ENCODE assay signal across 8 cellular contexts in genomic region chr19:43777163-43777700, GRCh38. TPM values are rescaled to one million over a fixed set of nuclear protein-coding genes. Genes with fewer than 3 reads are reported as not detected.
DNase-seq lines count a peak whose midpoint lies in the region; ATAC-seq, FAIRE-seq and TF ChIP-seq lines count a peak whose summit lies in the region.

No MANE protein-coding gene starts in this region.

- no peaks in the 10 kb centered on the region for H3K27me3 Mint-ChIP-seq in osteocyte (ENCODE audit: unreplicated experiment)

- H3F3A ChIP-seq in OCI-LY1 (ENCODE audit: insufficient read depth, low read length) = no peaks in the 10 kb centered on the region

- H4K20me1 ChIP-seq in OCI-LY1 (ENCODE audit: insufficient read depth, low read length) = no peaks in the 10 kb centered on the region

- no peaks in the 10 kb centered on the region for H3K9me3 ChIP-seq in OCI-LY1 (ENCODE audit: low read length)

- H3K9ac ChIP-seq in OCI-LY1 (ENCODE audit: low read length) = peak overlapping the region; percentile 14; the same call in 1 of the 2 replicates

- no peak overlapping the region for H2AFZ ChIP-seq in OCI-LY1 (ENCODE audit: low read length)

- peak; percentile 33 to 42 for ATAC-seq in activated naive CD4-positive, alpha-beta T cell treated with anti-CD3 and anti-CD28 coated beads, Interleukin-2, amount 50 U/mL, for 72 hours

- peaks cover 42 to 60% of the 10 kb centered on the region in 2 donors for H3K36me3 Mint-ChIP-seq in activated naive CD4-positive, alpha-beta T cell treated with anti-CD3 and anti-CD28 coated beads, Interleukin-2, amount 50 U/mL, for 72 hours
- no peaks in the 10 kb centered on the region for H3K36me3 Mint-ChIP-seq in osteocyte (ENCODE audit: unreplicated experiment)

- TF ChIP-seq CTCF in GM13976 (IDR thresholded peaks at IDR 0.05; ENCODE audit: borderline replicate concordance, control extremely low read depth, extremely low read depth, insufficient read depth, missing control alignments) (no peak), OCI-LY1 (IDR thresholded peaks at IDR 0.05; ENCODE audit: low read length) (no peak), osteocyte (IDR thresholded peaks at IDR 0.05) (no peak)

- no peak for TF ChIP-seq POLR2A in GM12891 (IDR thresholded peaks at IDR 0.05; ENCODE audit: low read depth, low read length)

- no peaks in the 10 kb centered on the region for H3K9me2 ChIP-seq in OCI-LY1 (ENCODE audit: low read depth, low read length)

- no peaks in the 10 kb centered on the region for H3K27me3 ChIP-seq in OCI-LY1 (ENCODE audit: insufficient read depth, low read length)

- H3K4me2 ChIP-seq in OCI-LY1 (ENCODE audit: low read length) = peak overlapping the region; percentile 85

- no peaks in the 10 kb centered on the region for H3K9me3 Mint-ChIP-seq in activated naive CD4-positive, alpha-beta T cell treated with anti-CD3 and anti-CD28 coated beads, Interleukin-2, amount 50 U/mL, for 72 hours
- H3K9me3 Mint-ChIP-seq in osteocyte (ENCODE audit: unreplicated experiment) = no peaks in the 10 kb centered on the region

- H3K27ac Mint-ChIP-seq in activated naive CD4-positive, alpha-beta T cell treated with anti-CD3 and anti-CD28 coated beads, Interleukin-2, amount 50 U/mL, for 72 hours = peak overlapping the region; percentile 63 to 88
- H3K27ac Mint-ChIP-seq in osteocyte (ENCODE audit: unreplicated experiment) = peak overlapping the region; percentile 44

- H3K27ac ChIP-seq in OCI-LY1 (ENCODE audit: low read depth, low read length, poor library complexity, severe bottlenecking) = peak overlapping the region; percentile 98

- FAIRE-seq in GM12891 (lab: Jason Lieb, UNC) = no peak

- H3K4me1 ChIP-seq in OCI-LY1 (ENCODE audit: insufficient read depth, low read length, severe bottlenecking) = peaks cover 59% of the 10 kb centered on the region

- in situ Hi-C loops in GM13976 (cut with MboI; ENCODE audit: low sequenced_read_pairs, unreplicated experiment) = no loop called here

- peaks cover 16% of the 10 kb centered on the region; the same call in 1 of the 2 replicates for H3K36me3 ChIP-seq in OCI-LY1 (ENCODE audit: insufficient read depth, low read length)

- H3K79me2 ChIP-seq in OCI-LY1 (ENCODE audit: insufficient read depth, low read length) = no peaks in the 10 kb centered on the region

- H3K4me3 Mint-ChIP-seq in osteocyte (ENCODE audit: unreplicated experiment) = no peak overlapping the region

- peak overlapping the region; percentile 37 for H3K4me3 ChIP-seq in OCI-LY1 (ENCODE audit: low read depth, low read length, poor library complexity, severe bottlenecking)

- H3K4me1 Mint-ChIP-seq in osteocyte (ENCODE audit: unreplicated experiment) = peaks cover 50% of the 10 kb centered on the region

- DNase-seq in GM13976 (ENCODE audit: low spot score) (peak; percentile 51), osteocyte (ENCODE audit: extremely low spot score, unreplicated experiment) (no peak), HuH-7 (ENCODE audit: low spot score) (no peak), retina (no peak), midbrain (lab: John Stamatoyannopoulos, UW) (no peak), GM12891 (ENCODE audit: insufficient read length, low spot score) (no peak)
- DNase-seq in activated naive CD4-positive, alpha-beta T cell treated with anti-CD3 and anti-CD28 coated beads, Interleukin-2, amount 50 U/mL, for 72 hours (ENCODE audit: low spot score in 2 of 2) = no peak

TF ChIP-seq in GM12891, 5 proteins besides CTCF, POLR2A, EP300 and RAD21:
- TF ChIP-seq TAF1 (IDR thresholded peaks at IDR 0.05; ENCODE audit: low read depth, low read length) (no peak), POLR2AphosphoS5 (IDR thresholded peaks at IDR 0.05; ENCODE audit: low read depth, low read length) (no peak), PAX5 (IDR thresholded peaks at IDR 0.05; ENCODE audit: insufficient read depth, low read length, severe bottlenecking) (no peak), SPI1 (IDR thresholded peaks at IDR 0.05; ENCODE audit: low read depth, low read length) (no peak), POU2F2 (IDR thresholded peaks at IDR 0.05; ENCODE audit: low read depth, low read length) (no peak)

RNA-seq across cellular contexts. Expression of gene KCNN4, which starts 3.5 kb away (rescaled TPM):
- total RNA-seq in activated naive CD4-positive, alpha-beta T cell treated with anti-CD3 and anti-CD28 coated beads, Interleukin-2, amount 50 U/mL, for 72 hours = 100 to 1,000 TPM; 110 to 145 TPM
- total RNA-seq in osteocyte = 0.64 and 1.5 TPM in 2 replicates
- polyA plus RNA-seq in GM12891 (2012; ENCODE audit: low read depth, missing spikeins) = 51.3 TPM

RNA-seq across cellular contexts. Expression of gene SMG9, which starts 22.5 kb away (rescaled TPM):
- total RNA-seq in activated naive CD4-positive, alpha-beta T cell treated with anti-CD3 and anti-CD28 coated beads, Interleukin-2, amount 50 U/mL, for 72 hours = 100 to 1,000 TPM in 1 of 2 donors, 10 to 100 TPM in 1; 62.8 to 145 TPM
- 64.9 and 71.0 TPM in 2 replicates for total RNA-seq in osteocyte
- 24.8 TPM for polyA plus RNA-seq in GM12891 (2012; ENCODE audit: low read depth, missing spikeins)

RNA-seq across cellular contexts. Expression of gene LYPD5, which starts 25.0 kb away (rescaled TPM):
- total RNA-seq in activated naive CD4-positive, alpha-beta T cell treated with anti-CD3 and anti-CD28 coated beads, Interleukin-2, amount 50 U/mL, for 72 hours = 1 to 10 TPM in 1 of 2 donors, under 1 TPM in 1; 0.97 to 3.8 TPM
- not detected in 2 replicates for total RNA-seq in osteocyte
- 0.33 TPM for polyA plus RNA-seq in GM12891 (2012; ENCODE audit: low read depth, missing spikeins)

RNA-seq across cellular contexts. Expression of gene ZNF283, which starts 49.9 kb away (rescaled TPM):
- 10 to 100 TPM in 1 of 2 donors, 1 to 10 TPM in 1; 7.7 to 12.0 TPM for total RNA-seq in activated naive CD4-positive, alpha-beta T cell treated with anti-CD3 and anti-CD28 coated beads, Interleukin-2, amount 50 U/mL, for 72 hours
- 9.8 and 11.5 TPM in 2 replicates for total RNA-seq in osteocyte
- 2.1 TPM for polyA plus RNA-seq in GM12891 (2012; ENCODE audit: low read depth, missing spikeins)

Comparison
In these comparisons a context has a peak if more than half of its experiments do, and no peak if none do; other contexts are left out.
1. RNA of gene KCNN4, which starts 3.5 kb away (total RNA-seq): 110 to 145 TPM in activated naive CD4-positive, alpha-beta T cell treated with anti-CD3 and anti-CD28 coated beads, Interleukin-2, amount 50 U/mL, for 72 hours; 0.64 to 1.5 TPM in osteocyte; every median in the first group is over 10 times any median in the second.